Comparison of ENCODE assay signal across 16 cellular contexts in genomic region chr10:34812771-34813170, GRCh38. TPM values are rescaled to one million over a fixed set of nuclear protein-coding genes. Genes with fewer than 3 reads are reported as not detected.
DNase-seq lines count a peak whose midpoint lies in the region; ATAC-seq and TF ChIP-seq lines count a peak whose summit lies in the region.
"Had no signal": no experiment of that assay in that cellular context is flagged by ENCODE, and none has a peak within 500 bp of the region (broad histone marks: within the 10 kb centered on the region; RNA-seq: fewer than 3 reads in every experiment).

No MANE protein-coding gene starts in this region.

- no peaks in the 10 kb centered on the region for H3K9me3 Mint-ChIP-seq in stimulated activated naive CD8-positive, alpha-beta T cell treated with anti-CD3 and anti-CD28 coated beads, Interleukin-15, Interleukin-2, amounts not matched to agents 100 ng/mL and 50 ng/mL, for 24 hours
- no peaks in the 10 kb centered on the region for H3K9me3 Mint-ChIP-seq in stimulated activated naive CD8-positive, alpha-beta T cell treated with anti-CD3 and anti-CD28 coated beads, Interleukin-15, amount 100 ng/mL, for 72 hours
- H3K9me3 Mint-ChIP-seq: activated T-helper 2 cell treated with anti-CD3 and anti-CD28 coated beads, Interferon-gamma antibody, Interleukin-2, Interleukin-4, amounts not matched to agents 10 μg/mL and 5 μg/mL and 100 μg/mL, durations not matched to agents 14 hours and 24 hours and 36 hours had no signal

- peaks cover 6% of the 10 kb centered on the region for H3K27me3 ChIP-seq in neural cell (ENCODE audit: insufficient read depth, low read depth, low read length)
- H3K27me3 ChIP-seq in MG63, result peaks cover 2% of the 10 kb centered on the region; the same call in 1 of the 2 replicates
- H3K27me3 ChIP-seq in tibial artery, result no peaks in the 10 kb centered on the region

- H3K36me3 ChIP-seq in neural cell (ENCODE audit: insufficient read depth, low read length), result no peaks in the 10 kb centered on the region
- no peaks in the 10 kb centered on the region; the same call in 1 of the 2 replicates for H3K36me3 ChIP-seq in MG63
- no peaks in the 10 kb centered on the region for H3K36me3 ChIP-seq in tibial artery

- TF ChIP-seq RAD21 in neural cell (conservative IDR thresholded peaks at IDR 0.05), result no peak

- H3K27ac Mint-ChIP-seq in stimulated activated naive CD8-positive, alpha-beta T cell treated with anti-CD3 and anti-CD28 coated beads, Interleukin-15, Interleukin-2, amounts not matched to agents 100 ng/mL and 50 ng/mL, for 24 hours, result peak overlapping the region; percentile 9
- H3K27ac Mint-ChIP-seq in stimulated activated naive CD8-positive, alpha-beta T cell treated with anti-CD3 and anti-CD28 coated beads, Interleukin-15, amount 100 ng/mL, for 72 hours, result no peak overlapping the region
- H3K27ac Mint-ChIP-seq: activated CD8-positive, alpha-beta T cell treated with anti-CD3 and anti-CD28 coated beads, Interleukin-2, amount 10 ng/mL, durations not matched to agents 7 days and 5 days; activated T-helper 2 cell treated with anti-CD3 and anti-CD28 coated beads, Interferon-gamma antibody, Interleukin-2, Interleukin-4, amounts not matched to agents 10 μg/mL and 5 μg/mL and 100 μg/mL, durations not matched to agents 14 hours and 24 hours and 36 hours had no signal

- H3K4me1 Mint-ChIP-seq in stimulated activated naive CD8-positive, alpha-beta T cell treated with anti-CD3 and anti-CD28 coated beads, Interleukin-15, Interleukin-2, amounts not matched to agents 100 ng/mL and 50 ng/mL, for 24 hours (ENCODE audit: low read depth), result peaks cover 16% of the 10 kb centered on the region
- H3K4me1 Mint-ChIP-seq in stimulated activated naive CD8-positive, alpha-beta T cell treated with anti-CD3 and anti-CD28 coated beads, Interleukin-15, amount 100 ng/mL, for 72 hours, result peaks cover 26% of the 10 kb centered on the region

- peaks cover 72% of the 10 kb centered on the region for H3K27me3 Mint-ChIP-seq in stimulated activated naive CD8-positive, alpha-beta T cell treated with anti-CD3 and anti-CD28 coated beads, Interleukin-15, Interleukin-2, amounts not matched to agents 100 ng/mL and 50 ng/mL, for 24 hours
- peaks cover 83% of the 10 kb centered on the region for H3K27me3 Mint-ChIP-seq in stimulated activated naive CD8-positive, alpha-beta T cell treated with anti-CD3 and anti-CD28 coated beads, Interleukin-15, amount 100 ng/mL, for 72 hours

- TF ChIP-seq CTCF in epithelial cell of esophagus (IDR thresholded peaks at IDR 0.05; ENCODE audit: insufficient read depth, low read depth, low read length, missing control alignments) (no peak), neural cell (IDR thresholded peaks at IDR 0.05; ENCODE audit: poor library complexity, severe bottlenecking) (no peak), tibial artery (IDR thresholded peaks at IDR 0.05) (no peak)

- no peak overlapping the region for H2AFZ ChIP-seq in neural cell (ENCODE audit: low read depth, low read length)

- intact Hi-C loops in tibial artery (cut with DNase I; ENCODE audit: low total_unique reads), result loop anchor here (10.0 kb wide), 1 partner anchor 98 kb away; no protein-coding TSS in a partner anchor

- peaks cover 0 to 41% (median 25%) of the 10 kb centered on the region in 4 donors for H3K4me1 ChIP-seq in tibial artery

- no peak for TF ChIP-seq EP300 in neural cell (conservative IDR thresholded peaks at IDR 0.05; ENCODE audit: poor library complexity, severe bottlenecking)

- H3F3A ChIP-seq in neural cell (ENCODE audit: insufficient read depth, low read length, poor library complexity, severe bottlenecking), result no peaks in the 10 kb centered on the region

- no peaks in the 10 kb centered on the region for H4K20me1 ChIP-seq in neural cell (ENCODE audit: insufficient read depth)

- H3K4me3 ChIP-seq in epithelial cell of esophagus (ENCODE audit: low read length) (peak overlapping the region; percentile 79), neural cell (ENCODE audit: low read length) (peak overlapping the region; percentile 87), MG63 (no peak overlapping the region), tibial artery (no peak overlapping the region)

- no peaks in the 10 kb centered on the region for H3K36me3 Mint-ChIP-seq in stimulated activated naive CD8-positive, alpha-beta T cell treated with anti-CD3 and anti-CD28 coated beads, Interleukin-15, Interleukin-2, amounts not matched to agents 100 ng/mL and 50 ng/mL, for 24 hours (ENCODE audit: low read depth)

- ATAC-seq in stimulated activated naive CD8-positive, alpha-beta T cell treated with anti-CD3 and anti-CD28 coated beads, Interleukin-15, amount 100 ng/mL, for 72 hours, result no peak
- ATAC-seq: activated CD8-positive, alpha-beta T cell treated with anti-CD3 and anti-CD28 coated beads, Interleukin-2, amount 10 ng/mL, durations not matched to agents 7 days and 5 days had no signal

- DNase-seq in stimulated activated naive CD8-positive, alpha-beta T cell treated with anti-CD3 and anti-CD28 coated beads, Interleukin-15, amount 100 ng/mL, for 72 hours, result no peak
- DNase-seq in epithelial cell of esophagus (ENCODE audit: low read depth) (no peak), NCI-H510A (lab: John Stamatoyannopoulos, UW) (no peak), MG63 (no peak), T1000 (lab: John Stamatoyannopoulos, UW) (no peak), tibial artery (no peak)
- DNase-seq: activated CD8-positive, alpha-beta T cell treated with anti-CD3 and anti-CD28 coated beads, Interleukin-2, amount 10 ng/mL, durations not matched to agents 7 days and 5 days; COR-L47; dermis blood vessel endothelial cell; foreskin melanocyte; HCEC 1CT; NCI-H2029; stimulated activated naive CD4-positive, alpha-beta T cell had no signal

- no peak overlapping the region for H3K4me2 ChIP-seq in neural cell (ENCODE audit: low read length)

- no peaks in the 10 kb centered on the region for H3K9me3 ChIP-seq in neural cell (ENCODE audit: low read length)
- H3K9me3 ChIP-seq in MG63, result no peaks in the 10 kb centered on the region
- H3K9me3 ChIP-seq in tibial artery, result no peaks in the 10 kb centered on the region

- H3K27ac ChIP-seq in neural cell (ENCODE audit: low read length) (no peak overlapping the region), tibial artery (no peak overlapping the region)

- no peak overlapping the region for H3K9ac ChIP-seq in neural cell (ENCODE audit: low read length)

- H3K4me3 Mint-ChIP-seq in stimulated activated naive CD8-positive, alpha-beta T cell treated with anti-CD3 and anti-CD28 coated beads, Interleukin-15, Interleukin-2, amounts not matched to agents 100 ng/mL and 50 ng/mL, for 24 hours, result no peak overlapping the region
- no peak overlapping the region for H3K4me3 Mint-ChIP-seq in stimulated activated naive CD8-positive, alpha-beta T cell treated with anti-CD3 and anti-CD28 coated beads, Interleukin-15, amount 100 ng/mL, for 72 hours
- H3K4me3 Mint-ChIP-seq: activated CD8-positive, alpha-beta T cell treated with anti-CD3 and anti-CD28 coated beads, Interleukin-2, amount 10 ng/mL, durations not matched to agents 7 days and 5 days had no signal

- H3K9me2 ChIP-seq in neural cell (ENCODE audit: insufficient read depth, low read length), result no peaks in the 10 kb centered on the region

- peaks cover 58% of the 10 kb centered on the region for H3K79me2 ChIP-seq in neural cell (replicated peaks; ENCODE audit: insufficient read depth, low read length)

TF ChIP-seq in neural cell, 6 proteins besides CTCF, POLR2A, EP300 and RAD21:
- TF ChIP-seq SMC3 (conservative IDR thresholded peaks at IDR 0.05; ENCODE audit: poor library complexity) (no peak), EZH2 (IDR thresholded peaks at IDR 0.05; ENCODE audit: borderline replicate concordance, insufficient read depth, low read length, poor library complexity, severe bottlenecking) (no peak)

RNA-seq across cellular contexts. Expression of gene PARD3, which starts 2.3 kb away (rescaled TPM):
- 10.4 and 12.4 TPM in 2 replicates for polyA plus RNA-seq in neural cell
- 72.4 and 75.5 TPM in 2 replicates for polyA minus RNA-seq in neural cell
- total RNA-seq in MG63 (2014; rRNA removed; shearing (Covaris generic); ENCODE audit: low replicate concordance), result 50.0 and 52.6 TPM in 2 replicates

Comparison
In these comparisons a context has a peak if more than half of its experiments do, and no peak if none do; other contexts are left out.
1. H3K4me3 ChIP-seq: peak in epithelial cell of esophagus (single experiment) and neural cell (single experiment); none in MG63 (single experiment) and tibial artery (0 of 2).